ENCODE assay signal across 2 cellular contexts in genomic region chr6:35181933-35182612, GRCh38.
TF ChIP-seq lines count a peak whose summit lies in the region.

No MANE protein-coding gene starts in this region.

TF ChIP-seq in HCT116, 20 proteins besides CTCF, POLR2A, EP300 and RAD21 (continued from another document):
- TF ChIP-seq ZBTB33 (IDR thresholded peaks at IDR 0.05; ENCODE audit: extremely low read depth, insufficient replicate concordance, low read length) = no peak
- TF ChIP-seq SP1 (IDR thresholded peaks at IDR 0.05; ENCODE audit: low read depth) = peak; percentile 69; the same call in 1 of the 2 replicates
- TF ChIP-seq SRF (IDR thresholded peaks at IDR 0.05; ENCODE audit: low read depth) = no peak
- TF ChIP-seq JUND (IDR thresholded peaks at IDR 0.05) = peak; percentile 58
- TF ChIP-seq ZFX (IDR thresholded peaks at IDR 0.05) = peak; percentile 48; the same call in 1 of the 2 replicates
- TF ChIP-seq POLR2AphosphoS5 (IDR thresholded peaks at IDR 0.05; ENCODE audit: low read depth, low read length) = peak; percentile 60
- TF ChIP-seq EGR1 (IDR thresholded peaks at IDR 0.05; ENCODE audit: low read depth) = peak; percentile 59
- TF ChIP-seq CEBPB (IDR thresholded peaks at IDR 0.05; ENCODE audit: low read depth) = no peak
- peak; percentile 32 for TF ChIP-seq TCF7L2 (IDR thresholded peaks at IDR 0.05; ENCODE audit: borderline replicate concordance, extremely low read depth, insufficient read depth, insufficient read length)
- no peak for TF ChIP-seq ELF1 (IDR thresholded peaks at IDR 0.05; ENCODE audit: borderline replicate concordance, low read depth)

TF ChIP-seq in SK-N-SH, 30 proteins besides CTCF, POLR2A, EP300 and RAD21 (continued from another document):
- peak; percentile 95 for TF ChIP-seq NFIC (IDR thresholded peaks at IDR 0.05; ENCODE audit: borderline replicate concordance)
